31 cellular contexts compared by ENCODE assay signal in genomic region chr17:19296786-19297778, GRCh38. TPM values are rescaled to one million over a fixed set of nuclear protein-coding genes. Genes with fewer than 3 reads are reported as not detected.
DNase-seq lines count a peak whose midpoint lies in the region; ATAC-seq, FAIRE-seq and TF ChIP-seq lines count a peak whose summit lies in the region.
"Had no signal": no experiment of that assay in that cellular context is flagged by ENCODE, and none has a peak within 500 bp of the region (broad histone marks: within the 10 kb centered on the region; RNA-seq: fewer than 3 reads in every experiment).

No MANE protein-coding gene starts in this region.

- peak overlapping the region; percentile 33 for H3K27ac ChIP-seq in angular gyrus (ENCODE audit: low read depth, low read length)
- H3K27ac ChIP-seq: body of pancreas, KMS-11, lower lobe of right lung, neutrophil had no signal

- no peak overlapping the region for H3K4me3 Mint-ChIP-seq in natural killer cell treated with Interleukin-12 subunit alpha and Interleukin-12 subunit beta and Interleukin-15 and Interleukin-18, amount 100 ng/mL, for 72 hours
- H3K4me3 Mint-ChIP-seq in natural killer cell: no peak overlapping the region
- H3K4me3 Mint-ChIP-seq in nephron: no peak overlapping the region
- H3K4me3 Mint-ChIP-seq: activated CD4-positive, alpha-beta memory T cell treated with anti-CD3 and anti-CD28 coated beads, Interleukin-2, amount 10 ng/mL, durations not matched to agents 7 days and 5 days; activated naive CD8-positive, alpha-beta T cell treated with anti-CD3 and anti-CD28 coated beads, Interleukin-2, amount 10 ng/mL, durations not matched to agents 7 days and 5 days; effector memory CD8-positive, alpha-beta T cell; stimulated activated effector memory CD8-positive, alpha-beta T cell treated with anti-CD3 and anti-CD28 coated beads, Interleukin-12 subunit alpha, Interleukin-12 subunit beta, amount 100 ng/mL, for 72 hours had no signal

- intact Hi-C loops in natural killer cell (cut with micrococcal nuclease): no loop called here

- peak; percentile 18 for DNase-seq in natural killer cell treated with Interleukin-12 subunit alpha and Interleukin-12 subunit beta and Interleukin-15 and Interleukin-18, amount 100 ng/mL, for 72 hours (ENCODE audit: low spot score)
- DNase-seq in natural killer cell: no peak
- no peak for DNase-seq in urothelium cell line (ENCODE audit: low spot score)
- no peak for DNase-seq in stimulated activated naive CD4-positive, alpha-beta T cell treated with Interleukin-2 at 50 U/mL for 16 hours (lab: John Stamatoyannopoulos, UW)
- DNase-seq: activated CD4-positive, alpha-beta memory T cell treated with anti-CD3 and anti-CD28 coated beads, Interleukin-2, amount 10 ng/mL, durations not matched to agents 7 days and 5 days; activated CD4-positive, CD25-positive, alpha-beta regulatory T cell treated with anti-CD3 and anti-CD28 coated beads, Interleukin-2, amount 50 U/mL, for 72 hours; activated naive CD8-positive, alpha-beta T cell treated with anti-CD3 and anti-CD28 coated beads, Interleukin-2, amount 10 ng/mL, durations not matched to agents 7 days and 5 days; body of pancreas; C1 segment of cervical spinal cord; Calu3; effector memory CD8-positive, alpha-beta T cell; esophagus squamous epithelium; gastrocnemius medialis; HCEC 1CT; lower lobe of right lung; mucosa of descending colon; NCI-H1694; NCI-H2171 treated with DMSO at 0.1 percent for 48 hours; NCI-H524 treated with DMSO at 0.1 percent for 48 hours; NK-92 treated with Interleukin-12 subunit alpha and Interleukin-12 subunit beta, amount 100 ng/mL, for 24 hours; stimulated activated CD4-positive, alpha-beta T cell treated with anti-CD3 and anti-CD28 coated beads, Interleukin-2, amount 100 ng/mL, for 48 hours; T-helper 1 cell had no signal

- ATAC-seq in natural killer cell treated with Interleukin-12 subunit alpha and Interleukin-12 subunit beta and Interleukin-15 and Interleukin-18, amount 100 ng/mL, for 72 hours: no peak
- ATAC-seq in natural killer cell (no peak), HG03442 (IDR thresholded peaks at IDR 0.05; ENCODE audit: unreplicated experiment) (no peak), esophagus mucosa (no peak)
- ATAC-seq: body of pancreas; effector memory CD8-positive, alpha-beta T cell; gastrocnemius medialis; GM12878; lower lobe of right lung; mucosa of descending colon; stimulated activated effector memory CD8-positive, alpha-beta T cell treated with anti-CD3 and anti-CD28 coated beads, Interleukin-12 subunit alpha, Interleukin-12 subunit beta, amount 100 ng/mL, for 72 hours had no signal

- no peaks in the 10 kb centered on the region for H3K36me3 Mint-ChIP-seq in natural killer cell treated with Interleukin-12 subunit alpha and Interleukin-12 subunit beta and Interleukin-15 and Interleukin-18, amount 100 ng/mL, for 72 hours
- H3K36me3 Mint-ChIP-seq in natural killer cell: no peaks in the 10 kb centered on the region
- H3K36me3 Mint-ChIP-seq in nephron (ENCODE audit: low read depth): peaks cover 11% of the 10 kb centered on the region
- H3K36me3 Mint-ChIP-seq: activated naive CD8-positive, alpha-beta T cell treated with anti-CD3 and anti-CD28 coated beads, Interleukin-2, amount 10 ng/mL, durations not matched to agents 7 days and 5 days; stimulated activated effector memory CD8-positive, alpha-beta T cell treated with anti-CD3 and anti-CD28 coated beads, Interleukin-12 subunit alpha, Interleukin-12 subunit beta, amount 100 ng/mL, for 72 hours had no signal

- peaks cover 0 to 2% of the 10 kb centered on the region in 2 donors for H3K27me3 Mint-ChIP-seq in natural killer cell treated with Interleukin-12 subunit alpha and Interleukin-12 subunit beta and Interleukin-15 and Interleukin-18, amount 100 ng/mL, for 72 hours
- H3K27me3 Mint-ChIP-seq in natural killer cell (ENCODE audit: low read depth in 2 of 2) (peaks cover 0 to 10% of the 10 kb centered on the region in 2 donors), nephron (ENCODE audit: low read depth) (no peaks in the 10 kb centered on the region)
- H3K27me3 Mint-ChIP-seq: activated CD4-positive, alpha-beta memory T cell treated with anti-CD3 and anti-CD28 coated beads, Interleukin-2, amount 10 ng/mL, durations not matched to agents 7 days and 5 days; effector memory CD8-positive, alpha-beta T cell had no signal

- no peaks in the 10 kb centered on the region for H3K9me3 Mint-ChIP-seq in natural killer cell treated with Interleukin-12 subunit alpha and Interleukin-12 subunit beta and Interleukin-15 and Interleukin-18, amount 100 ng/mL, for 72 hours
- no peaks in the 10 kb centered on the region for H3K9me3 Mint-ChIP-seq in natural killer cell
- no peaks in the 10 kb centered on the region for H3K9me3 Mint-ChIP-seq in nephron
- H3K9me3 Mint-ChIP-seq: activated CD4-positive, alpha-beta memory T cell treated with anti-CD3 and anti-CD28 coated beads, Interleukin-2, amount 10 ng/mL, durations not matched to agents 7 days and 5 days; activated naive CD8-positive, alpha-beta T cell treated with anti-CD3 and anti-CD28 coated beads, Interleukin-2, amount 10 ng/mL, durations not matched to agents 7 days and 5 days; effector memory CD8-positive, alpha-beta T cell; stimulated activated effector memory CD8-positive, alpha-beta T cell treated with anti-CD3 and anti-CD28 coated beads, Interleukin-12 subunit alpha, Interleukin-12 subunit beta, amount 100 ng/mL, for 72 hours had no signal

- no peak overlapping the region for H3K27ac Mint-ChIP-seq in natural killer cell treated with Interleukin-12 subunit alpha and Interleukin-12 subunit beta and Interleukin-15 and Interleukin-18, amount 100 ng/mL, for 72 hours
- H3K27ac Mint-ChIP-seq in natural killer cell (no peak overlapping the region), nephron (peak overlapping the region in 2 of 3 experiments; percentile 58 to 67)
- H3K27ac Mint-ChIP-seq: activated CD4-positive, alpha-beta memory T cell treated with anti-CD3 and anti-CD28 coated beads, Interleukin-2, amount 10 ng/mL, durations not matched to agents 7 days and 5 days; activated naive CD8-positive, alpha-beta T cell treated with anti-CD3 and anti-CD28 coated beads, Interleukin-2, amount 10 ng/mL, durations not matched to agents 7 days and 5 days; effector memory CD8-positive, alpha-beta T cell; stimulated activated effector memory CD8-positive, alpha-beta T cell treated with anti-CD3 and anti-CD28 coated beads, Interleukin-12 subunit alpha, Interleukin-12 subunit beta, amount 100 ng/mL, for 72 hours had no signal

- FAIRE-seq in urothelium cell line (lab: Jason Lieb, UNC): peak; percentile 9
- FAIRE-seq: GM12878, TTC549 had no signal

- no peaks in the 10 kb centered on the region for H3K4me1 Mint-ChIP-seq in natural killer cell treated with Interleukin-12 subunit alpha and Interleukin-12 subunit beta and Interleukin-15 and Interleukin-18, amount 100 ng/mL, for 72 hours (ENCODE audit: low read depth in 2 of 2)
- no peaks in the 10 kb centered on the region for H3K4me1 Mint-ChIP-seq in natural killer cell
- H3K4me1 Mint-ChIP-seq in nephron: peaks cover 32% of the 10 kb centered on the region
- H3K4me1 Mint-ChIP-seq: activated CD4-positive, alpha-beta memory T cell treated with anti-CD3 and anti-CD28 coated beads, Interleukin-2, amount 10 ng/mL, durations not matched to agents 7 days and 5 days; activated naive CD8-positive, alpha-beta T cell treated with anti-CD3 and anti-CD28 coated beads, Interleukin-2, amount 10 ng/mL, durations not matched to agents 7 days and 5 days; stimulated activated effector memory CD8-positive, alpha-beta T cell treated with anti-CD3 and anti-CD28 coated beads, Interleukin-12 subunit alpha, Interleukin-12 subunit beta, amount 100 ng/mL, for 72 hours had no signal

- TF ChIP-seq CTCF in natural killer cell (IDR thresholded peaks at IDR 0.05) (no peak), nephron (IDR thresholded peaks at IDR 0.05; ENCODE audit: unreplicated experiment in 3 of 3) (no peak)

RNA-seq across cellular contexts. Expression of gene EPN2, which starts 59.9 kb away (rescaled TPM):
- 10 to 100 TPM in 1 of 2 donors, 1 to 10 TPM in 1; 1.5 to 20.3 TPM for total RNA-seq in natural killer cell treated with Interleukin-12 subunit alpha and Interleukin-12 subunit beta and Interleukin-15 and Interleukin-18, amount 100 ng/mL, for 72 hours
- total RNA-seq in natural killer cell: 10 to 100 TPM in 1 of 3 donors, 1 to 10 TPM in 2; 2.0 to 13.8 (median 4.9) TPM
- total RNA-seq in esophagus mucosa: 68.3 TPM

Comparison
In these comparisons a context has a peak if more than half of its experiments do, and no peak if none do; other contexts are left out.
1. H3K27ac Mint-ChIP-seq: peak in nephron (2 of 3); none in natural killer cell treated with Interleukin-12 subunit alpha and Interleukin-12 subunit beta and Interleukin-15 and Interleukin-18, amount 100 ng/mL, for 72 hours (0 of 2) and natural killer cell (0 of 2).